In the genomic region with DNA sequence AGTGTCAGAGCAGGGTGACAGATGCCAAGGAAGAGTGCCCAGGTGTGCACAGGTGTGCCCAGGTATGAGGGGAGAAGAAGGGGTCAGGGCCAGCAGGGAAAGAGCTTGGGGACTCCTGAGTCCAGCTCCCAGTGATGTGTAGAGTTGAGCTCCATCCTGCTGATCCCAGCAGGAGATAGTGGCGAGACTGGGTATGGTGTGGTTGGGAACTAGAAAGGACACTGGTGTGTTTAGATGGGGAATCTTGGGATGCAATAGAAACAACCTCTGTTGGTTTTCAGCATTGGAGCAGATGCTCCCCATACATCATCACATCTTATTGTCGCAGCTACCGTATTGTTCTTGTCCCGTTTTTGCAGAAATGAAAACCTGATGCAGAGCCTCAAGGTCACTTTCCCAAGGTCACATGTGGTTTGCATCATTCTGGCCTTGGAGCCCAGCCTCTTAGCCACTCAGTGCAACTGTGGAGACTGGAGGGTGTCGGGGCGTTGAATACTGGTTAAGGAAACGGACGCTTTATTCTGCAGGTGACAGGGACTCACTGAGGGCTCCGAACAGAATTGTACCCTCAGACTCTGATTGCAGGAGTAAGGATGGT, we compare ENCODE assay signal across 1 cellular context.
TF ChIP-seq lines count a peak whose summit lies in the region.

No MANE protein-coding gene starts in this region.

TF ChIP-seq in SK-N-SH treated with all-trans-retinoic acid at 6 μM for 48 hours, 23 proteins besides CTCF, POLR2A, EP300 and RAD21 (continued from another document):
- TF ChIP-seq CSRNP3 (CRISPR knock-in tag; IDR thresholded peaks at IDR 0.05) (no peak), ZNF8 (CRISPR knock-in tag; IDR thresholded peaks at IDR 0.05) (no peak), ISL1 (CRISPR knock-in tag; IDR thresholded peaks at IDR 0.05) (no peak), OSR1 (CRISPR knock-in tag; IDR thresholded peaks at IDR 0.05) (no peak), TOX (CRISPR knock-in tag; IDR thresholded peaks at IDR 0.05; ENCODE audit: borderline replicate concordance) (no peak)
TF ChIP-seq in SK-N-SH treated with all-trans-retinoic acid at 6 μM for 48 hours: peak in this region for 3.
